Comparison of ENCODE assay signal across 1 cellular context in the genomic region with DNA sequence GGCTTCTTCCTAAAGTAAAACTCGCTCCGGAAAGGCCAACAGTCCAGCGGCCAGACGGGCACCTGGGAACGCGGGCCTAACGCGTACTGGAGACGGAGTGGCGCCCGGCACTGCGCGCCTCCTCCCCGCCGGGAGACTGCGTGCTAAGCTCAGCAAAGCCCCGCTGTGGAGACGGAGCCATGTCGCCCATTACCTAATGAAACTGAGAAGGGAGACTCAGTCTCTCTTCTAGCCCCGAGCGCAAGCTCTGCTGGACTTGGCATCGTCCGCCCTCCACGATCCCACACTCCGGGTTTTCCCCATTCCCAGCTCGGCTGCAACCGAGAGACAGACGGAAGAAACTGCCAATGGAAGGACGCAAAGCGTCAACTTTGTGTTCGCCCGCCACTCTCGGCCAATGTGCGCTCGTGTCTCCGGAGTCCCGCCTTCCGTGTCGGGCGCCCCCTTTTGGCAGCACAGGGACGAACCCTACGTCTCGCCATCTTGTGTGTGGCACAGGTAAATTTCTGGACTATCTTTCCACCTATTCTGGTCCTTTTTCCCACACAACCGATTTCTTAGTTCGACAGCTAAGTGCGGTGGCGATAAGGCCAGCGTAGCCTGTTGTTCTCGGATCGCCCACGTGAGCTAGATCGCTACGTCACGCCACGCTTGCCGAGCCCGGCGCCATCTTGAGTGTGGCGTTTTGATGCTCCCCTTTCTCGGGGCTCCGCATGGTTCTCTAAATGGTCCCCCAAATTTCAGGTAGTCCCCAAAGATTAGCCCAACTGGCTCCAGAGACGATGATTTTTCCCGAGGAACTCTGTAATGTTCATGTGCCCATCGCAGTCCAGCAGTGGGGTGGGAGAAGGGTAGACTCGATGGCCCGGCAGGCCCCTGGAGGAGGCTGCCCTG.
TF ChIP-seq lines count a peak whose summit lies in the region.

No MANE protein-coding gene starts in this region.

TF ChIP-seq in K562, 482 proteins besides CTCF, POLR2A, EP300 and RAD21 (continued from another document and continues in another):
- TF ChIP-seq, protein P1, sequence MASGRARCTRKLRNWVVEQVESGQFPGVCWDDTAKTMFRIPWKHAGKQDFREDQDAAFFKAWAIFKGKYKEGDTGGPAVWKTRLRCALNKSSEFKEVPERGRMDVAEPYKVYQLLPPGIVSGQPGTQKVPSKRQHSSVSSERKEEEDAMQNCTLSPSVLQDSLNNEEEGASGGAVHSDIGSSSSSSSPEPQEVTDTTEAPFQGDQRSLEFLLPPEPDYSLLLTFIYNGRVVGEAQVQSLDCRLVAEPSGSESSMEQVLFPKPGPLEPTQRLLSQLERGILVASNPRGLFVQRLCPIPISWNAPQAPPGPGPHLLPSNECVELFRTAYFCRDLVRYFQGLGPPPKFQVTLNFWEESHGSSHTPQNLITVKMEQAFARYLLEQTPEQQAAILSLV (tag; IDR thresholded peaks at IDR 0.05): no peak
- TF ChIP-seq SNIP1 (IDR thresholded peaks at IDR 0.05; ENCODE audit: low read depth) (no peak), POLR2H (tag; IDR thresholded peaks at IDR 0.05; ENCODE audit: low read depth) (peak; percentile 50; the same call in 1 of the 2 replicates), HNRNPH1 (optimal IDR thresholded peaks at IDR 0.05; ENCODE audit: low read depth, low read length) (no peak), ADNP (tag; IDR thresholded peaks at IDR 0.05) (no peak), ZC3H11A (IDR thresholded peaks at IDR 0.05; ENCODE audit: low read depth, low read length) (no peak), PYGO2 (tag; IDR thresholded peaks at IDR 0.05) (no peak), XRCC3 (IDR thresholded peaks at IDR 0.05) (no peak), SMARCC2 (IDR thresholded peaks at IDR 0.05; ENCODE audit: low read depth) (no peak), SAFB (IDR thresholded peaks at IDR 0.05; ENCODE audit: borderline replicate concordance, low read depth, low read length) (no peak), SRSF7 (optimal IDR thresholded peaks at IDR 0.05; ENCODE audit: low read depth, low read length) (no peak), SRSF9 (IDR thresholded peaks at IDR 0.05; ENCODE audit: borderline replicate concordance, low read depth, low read length) (no peak), ZNF3 (CRISPR knock-in tag; IDR thresholded peaks at IDR 0.05) (no peak), ZSCAN29 (IDR thresholded peaks at IDR 0.05) (peak; percentile 69), HEY1 (CRISPR knock-in tag; IDR thresholded peaks at IDR 0.05; ENCODE audit: borderline replicate concordance) (no peak), ZNF644 (tag; IDR thresholded peaks at IDR 0.05; ENCODE audit: low read depth) (peak; percentile 79), CCAR2 (IDR thresholded peaks at IDR 0.05; ENCODE audit: low read depth, low read length) (no peak), ARHGAP35 (IDR thresholded peaks at IDR 0.05; ENCODE audit: partially characterized antibody) (no peak), CBX5 (IDR thresholded peaks at IDR 0.05; ENCODE audit: borderline replicate concordance, low read depth) (no peak), ZBTB17 (CRISPR knock-in tag; IDR thresholded peaks at IDR 0.05) (no peak), ZNF146 (CRISPR knock-in tag; IDR thresholded peaks at IDR 0.05; ENCODE audit: unreplicated experiment) (no peak), EP400 (IDR thresholded peaks at IDR 0.05) (peak; percentile 100), SMARCA4 (IDR thresholded peaks at IDR 0.05) (no peak), ZNF436 (CRISPR knock-in tag; IDR thresholded peaks at IDR 0.05) (no peak), ZNF408 (CRISPR knock-in tag; IDR thresholded peaks at IDR 0.05; ENCODE audit: low read depth) (no peak), FOXK1 (CRISPR knock-in tag; IDR thresholded peaks at IDR 0.05; ENCODE audit: borderline replicate concordance) (peak; percentile 56; the same call in 1 of the 2 replicates), ZNF583 (CRISPR knock-in tag; IDR thresholded peaks at IDR 0.05) (0 out of 2 replicates have a peak, but pooled peaks have one; percentile 30), U2AF1 (optimal IDR thresholded peaks at IDR 0.05; ENCODE audit: low read depth, low read length) (no peak), SMAD2 (IDR thresholded peaks at IDR 0.05; ENCODE audit: low read depth, low read length) (no peak), HMG20A (CRISPR knock-in tag; conservative IDR thresholded peaks at IDR 0.05) (no peak), KLF16 (IDR thresholded peaks at IDR 0.05) (no peak), PHB2 (IDR thresholded peaks at IDR 0.05; ENCODE audit: low read depth) (no peak), NUFIP1 (IDR thresholded peaks at IDR 0.05; ENCODE audit: partially characterized antibody) (peak; percentile 60), SREBF2 (CRISPR knock-in tag; IDR thresholded peaks at IDR 0.05) (no peak), HIVEP1 (CRISPR knock-in tag; IDR thresholded peaks at IDR 0.05) (no peak), ZNF121 (CRISPR knock-in tag; conservative IDR thresholded peaks at IDR 0.05) (no peak), CHD1 (IDR thresholded peaks at IDR 0.05; ENCODE audit: low read length) (peak; percentile 23), SMARCA5 (IDR thresholded peaks at IDR 0.05) (no peak), NFIC (IDR thresholded peaks at IDR 0.05) (peak; percentile 57), HNRNPK (IDR thresholded peaks at IDR 0.05; ENCODE audit: low read depth, low read length, poor library complexity, severe bottlenecking) (no peak), CEBPG (CRISPR knock-in tag; IDR thresholded peaks at IDR 0.05) (no peak; the same call in 1 of the 2 replicates), CEBPG (tag; conservative IDR thresholded peaks at IDR 0.05 in 1 of 2, IDR thresholded peaks at IDR 0.05 in 1 of 2) (no peak), ZNF444 (CRISPR knock-in tag; IDR thresholded peaks at IDR 0.05) (no peak), PML (IDR thresholded peaks at IDR 0.05; ENCODE audit: low read length) (no peak; the same call in 1 of the 2 replicates), RBBP5 (IDR thresholded peaks at IDR 0.05; ENCODE audit: borderline replicate concordance, insufficient read depth, low read length, poor library complexity, severe bottlenecking) (peak; percentile 23), ZNF764 (CRISPR knock-in tag; IDR thresholded peaks at IDR 0.05; ENCODE audit: low read depth) (no peak), ERF (CRISPR knock-in tag; IDR thresholded peaks at IDR 0.05) (no peak), C11orf30 (IDR thresholded peaks at IDR 0.05; ENCODE audit: low read depth) (no peak)
- TF ChIP-seq, protein P2, sequence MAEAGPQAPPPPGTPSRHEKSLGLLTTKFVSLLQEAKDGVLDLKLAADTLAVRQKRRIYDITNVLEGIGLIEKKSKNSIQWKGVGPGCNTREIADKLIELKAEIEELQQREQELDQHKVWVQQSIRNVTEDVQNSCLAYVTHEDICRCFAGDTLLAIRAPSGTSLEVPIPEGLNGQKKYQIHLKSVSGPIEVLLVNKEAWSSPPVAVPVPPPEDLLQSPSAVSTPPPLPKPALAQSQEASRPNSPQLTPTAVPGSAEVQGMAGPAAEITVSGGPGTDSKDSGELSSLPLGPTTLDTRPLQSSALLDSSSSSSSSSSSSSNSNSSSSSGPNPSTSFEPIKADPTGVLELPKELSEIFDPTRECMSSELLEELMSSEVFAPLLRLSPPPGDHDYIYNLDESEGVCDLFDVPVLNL (CRISPR knock-in tag; IDR thresholded peaks at IDR 0.05; ENCODE audit: low read depth): peak; percentile 80
- TF ChIP-seq, protein P3, sequence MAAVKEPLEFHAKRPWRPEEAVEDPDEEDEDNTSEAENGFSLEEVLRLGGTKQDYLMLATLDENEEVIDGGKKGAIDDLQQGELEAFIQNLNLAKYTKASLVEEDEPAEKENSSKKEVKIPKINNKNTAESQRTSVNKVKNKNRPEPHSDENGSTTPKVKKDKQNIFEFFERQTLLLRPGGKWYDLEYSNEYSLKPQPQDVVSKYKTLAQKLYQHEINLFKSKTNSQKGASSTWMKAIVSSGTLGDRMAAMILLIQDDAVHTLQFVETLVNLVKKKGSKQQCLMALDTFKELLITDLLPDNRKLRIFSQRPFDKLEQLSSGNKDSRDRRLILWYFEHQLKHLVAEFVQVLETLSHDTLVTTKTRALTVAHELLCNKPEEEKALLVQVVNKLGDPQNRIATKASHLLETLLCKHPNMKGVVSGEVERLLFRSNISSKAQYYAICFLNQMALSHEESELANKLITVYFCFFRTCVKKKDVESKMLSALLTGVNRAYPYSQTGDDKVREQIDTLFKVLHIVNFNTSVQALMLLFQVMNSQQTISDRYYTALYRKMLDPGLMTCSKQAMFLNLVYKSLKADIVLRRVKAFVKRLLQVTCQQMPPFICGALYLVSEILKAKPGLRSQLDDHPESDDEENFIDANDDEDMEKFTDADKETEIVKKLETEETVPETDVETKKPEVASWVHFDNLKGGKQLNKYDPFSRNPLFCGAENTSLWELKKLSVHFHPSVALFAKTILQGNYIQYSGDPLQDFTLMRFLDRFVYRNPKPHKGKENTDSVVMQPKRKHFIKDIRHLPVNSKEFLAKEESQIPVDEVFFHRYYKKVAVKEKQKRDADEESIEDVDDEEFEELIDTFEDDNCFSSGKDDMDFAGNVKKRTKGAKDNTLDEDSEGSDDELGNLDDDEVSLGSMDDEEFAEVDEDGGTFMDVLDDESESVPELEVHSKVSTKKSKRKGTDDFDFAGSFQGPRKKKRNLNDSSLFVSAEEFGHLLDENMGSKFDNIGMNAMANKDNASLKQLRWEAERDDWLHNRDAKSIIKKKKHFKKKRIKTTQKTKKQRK (IDR thresholded peaks at IDR 0.05; ENCODE audit: borderline replicate concordance, low read depth, low read length): no peak
- TF ChIP-seq, protein P4, sequence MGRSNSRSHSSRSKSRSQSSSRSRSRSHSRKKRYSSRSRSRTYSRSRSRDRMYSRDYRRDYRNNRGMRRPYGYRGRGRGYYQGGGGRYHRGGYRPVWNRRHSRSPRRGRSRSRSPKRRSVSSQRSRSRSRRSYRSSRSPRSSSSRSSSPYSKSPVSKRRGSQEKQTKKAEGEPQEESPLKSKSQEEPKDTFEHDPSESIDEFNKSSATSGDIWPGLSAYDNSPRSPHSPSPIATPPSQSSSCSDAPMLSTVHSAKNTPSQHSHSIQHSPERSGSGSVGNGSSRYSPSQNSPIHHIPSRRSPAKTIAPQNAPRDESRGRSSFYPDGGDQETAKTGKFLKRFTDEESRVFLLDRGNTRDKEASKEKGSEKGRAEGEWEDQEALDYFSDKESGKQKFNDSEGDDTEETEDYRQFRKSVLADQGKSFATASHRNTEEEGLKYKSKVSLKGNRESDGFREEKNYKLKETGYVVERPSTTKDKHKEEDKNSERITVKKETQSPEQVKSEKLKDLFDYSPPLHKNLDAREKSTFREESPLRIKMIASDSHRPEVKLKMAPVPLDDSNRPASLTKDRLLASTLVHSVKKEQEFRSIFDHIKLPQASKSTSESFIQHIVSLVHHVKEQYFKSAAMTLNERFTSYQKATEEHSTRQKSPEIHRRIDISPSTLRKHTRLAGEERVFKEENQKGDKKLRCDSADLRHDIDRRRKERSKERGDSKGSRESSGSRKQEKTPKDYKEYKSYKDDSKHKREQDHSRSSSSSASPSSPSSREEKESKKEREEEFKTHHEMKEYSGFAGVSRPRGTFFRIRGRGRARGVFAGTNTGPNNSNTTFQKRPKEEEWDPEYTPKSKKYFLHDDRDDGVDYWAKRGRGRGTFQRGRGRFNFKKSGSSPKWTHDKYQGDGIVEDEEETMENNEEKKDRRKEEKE (IDR thresholded peaks at IDR 0.05; ENCODE audit: borderline replicate concordance in 1 of 2, control insufficient read depth in 1 of 2, low read depth in 2 of 2, low read length in 1 of 2): no peak
- TF ChIP-seq, protein P5, sequence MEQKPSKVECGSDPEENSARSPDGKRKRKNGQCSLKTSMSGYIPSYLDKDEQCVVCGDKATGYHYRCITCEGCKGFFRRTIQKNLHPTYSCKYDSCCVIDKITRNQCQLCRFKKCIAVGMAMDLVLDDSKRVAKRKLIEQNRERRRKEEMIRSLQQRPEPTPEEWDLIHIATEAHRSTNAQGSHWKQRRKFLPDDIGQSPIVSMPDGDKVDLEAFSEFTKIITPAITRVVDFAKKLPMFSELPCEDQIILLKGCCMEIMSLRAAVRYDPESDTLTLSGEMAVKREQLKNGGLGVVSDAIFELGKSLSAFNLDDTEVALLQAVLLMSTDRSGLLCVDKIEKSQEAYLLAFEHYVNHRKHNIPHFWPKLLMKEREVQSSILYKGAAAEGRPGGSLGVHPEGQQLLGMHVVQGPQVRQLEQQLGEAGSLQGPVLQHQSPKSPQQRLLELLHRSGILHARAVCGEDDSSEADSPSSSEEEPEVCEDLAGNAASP (IDR thresholded peaks at IDR 0.05): no peak
- TF ChIP-seq, protein P6, sequence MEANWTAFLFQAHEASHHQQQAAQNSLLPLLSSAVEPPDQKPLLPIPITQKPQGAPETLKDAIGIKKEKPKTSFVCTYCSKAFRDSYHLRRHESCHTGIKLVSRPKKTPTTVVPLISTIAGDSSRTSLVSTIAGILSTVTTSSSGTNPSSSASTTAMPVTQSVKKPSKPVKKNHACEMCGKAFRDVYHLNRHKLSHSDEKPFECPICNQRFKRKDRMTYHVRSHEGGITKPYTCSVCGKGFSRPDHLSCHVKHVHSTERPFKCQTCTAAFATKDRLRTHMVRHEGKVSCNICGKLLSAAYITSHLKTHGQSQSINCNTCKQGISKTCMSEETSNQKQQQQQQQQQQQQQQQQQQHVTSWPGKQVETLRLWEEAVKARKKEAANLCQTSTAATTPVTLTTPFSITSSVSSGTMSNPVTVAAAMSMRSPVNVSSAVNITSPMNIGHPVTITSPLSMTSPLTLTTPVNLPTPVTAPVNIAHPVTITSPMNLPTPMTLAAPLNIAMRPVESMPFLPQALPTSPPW (CRISPR knock-in tag; IDR thresholded peaks at IDR 0.05): 0 out of 2 replicates have a peak, but pooled peaks have one; percentile 2
- TF ChIP-seq, protein P7, sequence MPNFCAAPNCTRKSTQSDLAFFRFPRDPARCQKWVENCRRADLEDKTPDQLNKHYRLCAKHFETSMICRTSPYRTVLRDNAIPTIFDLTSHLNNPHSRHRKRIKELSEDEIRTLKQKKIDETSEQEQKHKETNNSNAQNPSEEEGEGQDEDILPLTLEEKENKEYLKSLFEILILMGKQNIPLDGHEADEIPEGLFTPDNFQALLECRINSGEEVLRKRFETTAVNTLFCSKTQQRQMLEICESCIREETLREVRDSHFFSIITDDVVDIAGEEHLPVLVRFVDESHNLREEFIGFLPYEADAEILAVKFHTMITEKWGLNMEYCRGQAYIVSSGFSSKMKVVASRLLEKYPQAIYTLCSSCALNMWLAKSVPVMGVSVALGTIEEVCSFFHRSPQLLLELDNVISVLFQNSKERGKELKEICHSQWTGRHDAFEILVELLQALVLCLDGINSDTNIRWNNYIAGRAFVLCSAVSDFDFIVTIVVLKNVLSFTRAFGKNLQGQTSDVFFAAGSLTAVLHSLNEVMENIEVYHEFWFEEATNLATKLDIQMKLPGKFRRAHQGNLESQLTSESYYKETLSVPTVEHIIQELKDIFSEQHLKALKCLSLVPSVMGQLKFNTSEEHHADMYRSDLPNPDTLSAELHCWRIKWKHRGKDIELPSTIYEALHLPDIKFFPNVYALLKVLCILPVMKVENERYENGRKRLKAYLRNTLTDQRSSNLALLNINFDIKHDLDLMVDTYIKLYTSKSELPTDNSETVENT (CRISPR knock-in tag; IDR thresholded peaks at IDR 0.05): no peak
- TF ChIP-seq, protein P8, sequence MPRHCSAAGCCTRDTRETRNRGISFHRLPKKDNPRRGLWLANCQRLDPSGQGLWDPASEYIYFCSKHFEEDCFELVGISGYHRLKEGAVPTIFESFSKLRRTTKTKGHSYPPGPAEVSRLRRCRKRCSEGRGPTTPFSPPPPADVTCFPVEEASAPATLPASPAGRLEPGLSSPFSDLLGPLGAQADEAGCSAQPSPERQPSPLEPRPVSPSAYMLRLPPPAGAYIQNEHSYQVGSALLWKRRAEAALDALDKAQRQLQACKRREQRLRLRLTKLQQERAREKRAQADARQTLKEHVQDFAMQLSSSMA (CRISPR knock-in tag; IDR thresholded peaks at IDR 0.05): peak; percentile 100
